20 cellular contexts compared by ENCODE assay signal in genomic region chr14:96824283-96824682, GRCh38. TPM values are rescaled to one million over a fixed set of nuclear protein-coding genes. Genes with fewer than 3 reads are reported as not detected.
DNase-seq lines count a peak whose midpoint lies in the region; ATAC-seq and TF ChIP-seq lines count a peak whose summit lies in the region.
"Had no signal": no experiment of that assay in that cellular context is flagged by ENCODE, and none has a peak within 500 bp of the region (broad histone marks: within the 10 kb centered on the region; RNA-seq: fewer than 3 reads in every experiment).

No MANE protein-coding gene starts in this region.

- H3K9me3 ChIP-seq in mesenchymal stem cell (ENCODE audit: control insufficient read depth, low read length) (no peaks in the 10 kb centered on the region), testis (no peaks in the 10 kb centered on the region), gastrocnemius medialis (no peaks in the 10 kb centered on the region)
- H3K9me3 ChIP-seq: mucosa of descending colon, SJSA1, suprapubic skin had no signal

- no peak overlapping the region for H3K4me3 ChIP-seq in choroid plexus epithelial cell (ENCODE audit: low read depth, low read length)
- peak overlapping the region in 1 of 2 experiments; percentile 41 for H3K4me3 ChIP-seq in mesenchymal stem cell (ENCODE audit: insufficient read depth in 1 of 2, low read depth in 1 of 2, low read length in 2 of 2)
- H3K4me3 ChIP-seq in testis, result no peak overlapping the region
- no peak overlapping the region for H3K4me3 ChIP-seq in gastrocnemius medialis
- H3K4me3 ChIP-seq: mucosa of descending colon, SJSA1, suprapubic skin had no signal

- no peak for TF ChIP-seq CTCF in choroid plexus epithelial cell (conservative IDR thresholded peaks at IDR 0.05; ENCODE audit: low read depth, low read length)
- TF ChIP-seq CTCF in testis (IDR thresholded peaks at IDR 0.05), result no peak
- TF ChIP-seq CTCF in gastrocnemius medialis (IDR thresholded peaks at IDR 0.05 in 4 of 5, conservative IDR thresholded peaks at IDR 0.05 in 1 of 5), result no peak

- H2BK5ac ChIP-seq in mesenchymal stem cell (ENCODE audit: low read depth, low read length, poor library complexity, severe bottlenecking), result no peak overlapping the region

- H3K36me3 Mint-ChIP-seq in stimulated activated memory B cell treated with anti-CD40 and anti-IgM and Interleukin-4, amounts not matched to agents 10 μg/mL and 1 μg/mL and 100 μg/mL, for 72 hours, result peaks cover 50% of the 10 kb centered on the region

- ATAC-seq in gastrocnemius medialis, result no peak
- ATAC-seq in stimulated activated memory B cell treated with anti-CD40 and anti-IgM and Interleukin-4, amounts not matched to agents 10 μg/mL and 1 μg/mL and 100 μg/mL, for 72 hours, result no peak
- ATAC-seq: activated CD8-positive, alpha-beta T cell treated with anti-CD3 and anti-CD28 coated beads for 36 hours; activated T-helper 17 cell treated with anti-CD3 and anti-CD28 coated beads, Interleukin-2, amount 50 U/mL, for 72 hours; left cardiac atrium; mucosa of descending colon had no signal

- peaks cover 16% of the 10 kb centered on the region for H3K79me1 ChIP-seq in mesenchymal stem cell (replicated peaks; ENCODE audit: low read length, poor library complexity, severe bottlenecking)

- H3K23ac ChIP-seq in mesenchymal stem cell (ENCODE audit: low read length in 2 of 2), result no peak overlapping the region

- peaks cover 7% of the 10 kb centered on the region for H3K9me3 Mint-ChIP-seq in stimulated activated memory B cell treated with anti-CD40 and anti-IgM and Interleukin-4, amounts not matched to agents 10 μg/mL and 1 μg/mL and 100 μg/mL, for 72 hours

- H3K27me3 Mint-ChIP-seq in stimulated activated memory B cell treated with anti-CD40 and anti-IgM and Interleukin-4, amounts not matched to agents 10 μg/mL and 1 μg/mL and 100 μg/mL, for 72 hours, result no peaks in the 10 kb centered on the region
- H3K27me3 Mint-ChIP-seq: activated CD8-positive, alpha-beta T cell treated with anti-CD3 and anti-CD28 coated beads for 36 hours; activated T-helper 17 cell treated with anti-CD3 and anti-CD28 coated beads, Interleukin-2, amount 50 U/mL, for 72 hours; brain; CD4-positive, alpha-beta T cell had no signal

- H3K27ac ChIP-seq in mesenchymal stem cell (ENCODE audit: low read length, poor library complexity, severe bottlenecking), result no peak overlapping the region
- H3K27ac ChIP-seq in testis, result no peak overlapping the region
- H3K27ac ChIP-seq in gastrocnemius medialis, result no peak overlapping the region
- H3K27ac ChIP-seq: SJSA1, suprapubic skin had no signal

- no peak overlapping the region for H2AK5ac ChIP-seq in mesenchymal stem cell (ENCODE audit: low read length, severe bottlenecking)

- TF ChIP-seq POLR2A in testis (IDR thresholded peaks at IDR 0.05), result no peak
- no peak for TF ChIP-seq POLR2A in gastrocnemius medialis (IDR thresholded peaks at IDR 0.05)

- H2BK15ac ChIP-seq in mesenchymal stem cell (ENCODE audit: low read depth, poor library complexity, severe bottlenecking), result no peak overlapping the region

- in situ Hi-C loops in gastrocnemius medialis (cut with MboI; ENCODE audit: low sequenced_read_pairs in 4 of 4), result no loop called here

- no peak overlapping the region for H3K18ac ChIP-seq in mesenchymal stem cell (ENCODE audit: low read depth in 1 of 2, low read length in 2 of 2)

- H4K91ac ChIP-seq in mesenchymal stem cell (ENCODE audit: low read length), result no peak overlapping the region

- intact Hi-C loops in testis (cut with DNase I; ENCODE audit: low total_unique reads) (no loop called here), gastrocnemius medialis (cut with DNase I; ENCODE audit: low total_unique reads) (no loop called here)

- no peak overlapping the region for H2AFZ ChIP-seq in mesenchymal stem cell (ENCODE audit: low read depth, low read length)

- no peak overlapping the region for H3K4me2 ChIP-seq in mesenchymal stem cell (ENCODE audit: low read length, poor library complexity, severe bottlenecking)

- WGBS in mesenchymal stem cell, result 96% methylated on average over 3 of the region's 3 CpGs
- 86 to 90% methylated on average over 3 of the region's 3 CpGs for WGBS in testis, 2 donors

- H2BK120ac ChIP-seq in mesenchymal stem cell (ENCODE audit: low read depth, low read length), result no peak overlapping the region

- H3K27me3 ChIP-seq in mesenchymal stem cell (ENCODE audit: control insufficient read depth in 1 of 2, insufficient read depth in 1 of 2, low read length in 2 of 2) (no peaks in the 10 kb centered on the region), testis (no peaks in the 10 kb centered on the region), gastrocnemius medialis (no peaks in the 10 kb centered on the region)
- H3K27me3 ChIP-seq: SJSA1, suprapubic skin had no signal

- H3K36me3 ChIP-seq in mesenchymal stem cell (ENCODE audit: control insufficient read depth in 1 of 2, insufficient read depth in 2 of 2, low read depth in 1 of 2, low read length in 2 of 2) (no peaks in the 10 kb centered on the region), testis (ENCODE audit: low read depth, missing control alignments) (no peaks in the 10 kb centered on the region), gastrocnemius medialis (no peaks in the 10 kb centered on the region)
- H3K36me3 ChIP-seq: SJSA1, suprapubic skin had no signal

- no peak overlapping the region for H3K27ac Mint-ChIP-seq in stimulated activated memory B cell treated with anti-CD40 and anti-IgM and Interleukin-4, amounts not matched to agents 10 μg/mL and 1 μg/mL and 100 μg/mL, for 72 hours
- H3K27ac Mint-ChIP-seq: activated CD8-positive, alpha-beta T cell treated with anti-CD3 and anti-CD28 coated beads for 36 hours; activated T-helper 17 cell treated with anti-CD3 and anti-CD28 coated beads, Interleukin-2, amount 50 U/mL, for 72 hours; CD4-positive, alpha-beta T cell had no signal

- no peak overlapping the region for H3K4ac ChIP-seq in mesenchymal stem cell (ENCODE audit: low read depth in 1 of 2, low read length in 2 of 2)

- peak overlapping the region; percentile 72 for H3K9ac ChIP-seq in mesenchymal stem cell (ENCODE audit: low read length)

- no peak overlapping the region for H3K4me3 Mint-ChIP-seq in stimulated activated memory B cell treated with anti-CD40 and anti-IgM and Interleukin-4, amounts not matched to agents 10 μg/mL and 1 μg/mL and 100 μg/mL, for 72 hours
- H3K4me3 Mint-ChIP-seq: activated CD8-positive, alpha-beta T cell treated with anti-CD3 and anti-CD28 coated beads for 36 hours; activated T-helper 17 cell treated with anti-CD3 and anti-CD28 coated beads, Interleukin-2, amount 50 U/mL, for 72 hours; brain; CD4-positive, alpha-beta T cell had no signal

- H2BK12ac ChIP-seq in mesenchymal stem cell (ENCODE audit: low read length in 2 of 2), result no peak overlapping the region

- no peak overlapping the region for H3K14ac ChIP-seq in mesenchymal stem cell (ENCODE audit: low read length in 2 of 2)

- H3K4me1 Mint-ChIP-seq in stimulated activated memory B cell treated with anti-CD40 and anti-IgM and Interleukin-4, amounts not matched to agents 10 μg/mL and 1 μg/mL and 100 μg/mL, for 72 hours, result peaks cover 37% of the 10 kb centered on the region

- DNase-seq in EH (ENCODE audit: low read depth) (peak; percentile 79), M059J (ENCODE audit: low read depth) (peak; percentile 17), choroid plexus epithelial cell (ENCODE audit: low read depth) (peak; percentile 84), mesenchymal stem cell (peak; percentile 49), testis (no peak), gastrocnemius medialis (no peak), iPS-NIHi7 (ENCODE audit: extremely low spot score) (no peak)
- DNase-seq: activated CD8-positive, alpha-beta T cell treated with anti-CD3 and anti-CD28 coated beads for 36 hours; CD4-positive, alpha-beta T cell; DND-41; effector CD8-positive, alpha-beta T cell; head of caudate nucleus; left cardiac atrium; mucosa of descending colon; NCI-H2227 treated with DMSO at 0.1 percent for 48 hours had no signal

- H4K8ac ChIP-seq in mesenchymal stem cell (ENCODE audit: low read length), result no peak overlapping the region

- no peaks in the 10 kb centered on the region for H3K4me1 ChIP-seq in mesenchymal stem cell (ENCODE audit: control insufficient read depth, insufficient read depth, low read depth, low read length)
- no peaks in the 10 kb centered on the region for H3K4me1 ChIP-seq in testis
- peaks cover 0 to 5% of the 10 kb centered on the region in 2 donors for H3K4me1 ChIP-seq in gastrocnemius medialis
- H3K4me1 ChIP-seq: SJSA1 had no signal

RNA-seq across cellular contexts. Expression of gene VRK1, which starts 27.1 kb away (rescaled TPM):
- 33.9 and 46.9 TPM in 2 replicates for total RNA-seq in M059J (2014; rRNA removed; shearing (Covaris generic))
- polyA plus RNA-seq in mesenchymal stem cell (2013, experiment 1 of 2), result 7.0 TPM
- polyA plus RNA-seq in mesenchymal stem cell (2013, experiment 2 of 2), result 6.9 TPM
- 10 to 100 TPM; 49.2 to 52.0 TPM for total RNA-seq in testis
- polyA plus RNA-seq in testis (ENCODE audit: insufficient read depth, low read depth, low replicate concordance), result 44.7 TPM
- 1 to 10 TPM; 3.8 to 7.0 (median 5.4) TPM for total RNA-seq in gastrocnemius medialis

Comparison
In these comparisons a context has a peak if more than half of its experiments do, and no peak if none do; other contexts are left out.
1. DNase-seq: peak in EH (single experiment), M059J (single experiment), choroid plexus epithelial cell (single experiment) and mesenchymal stem cell (single experiment); none in testis (single experiment), gastrocnemius medialis (0 of 2) and iPS-NIHi7 (single experiment).